22 cellular contexts compared by ENCODE assay signal in the genomic region with DNA sequence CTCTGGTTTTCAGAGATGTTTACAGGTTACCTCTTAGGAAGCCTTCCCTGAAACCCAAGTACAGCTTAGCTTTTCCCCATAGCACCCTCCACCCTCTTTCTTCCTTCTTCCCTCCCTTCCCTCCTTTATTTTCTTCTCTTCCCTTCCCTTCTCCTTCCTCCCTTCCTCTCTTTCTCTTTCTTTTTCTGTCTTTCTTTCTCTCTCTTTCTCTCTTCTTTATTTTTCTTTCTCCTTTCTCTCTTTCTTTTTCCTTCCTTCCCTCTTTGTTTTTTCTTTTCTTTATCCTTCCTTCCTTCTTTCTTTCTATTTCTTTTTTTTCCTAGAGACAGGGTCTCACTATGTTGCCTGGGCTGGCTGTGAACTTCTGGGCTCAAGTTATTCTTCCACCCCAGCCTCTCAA.
"Had no signal": no experiment of that assay in that cellular context is flagged by ENCODE, and none has a peak within 500 bp of the region (broad histone marks: within the 10 kb centered on the region; RNA-seq: fewer than 3 reads in every experiment).

No MANE protein-coding gene starts in this region.

- H3K27ac ChIP-seq: PC-9, RWPE1, SJCRH30 had no signal

- ATAC-seq: Panc1, Right ventricle myocardium inferior had no signal

- H3K9me3 ChIP-seq: MG63, SJCRH30, SK-N-SH had no signal

- H3K4me1 ChIP-seq: SJCRH30 had no signal

- H3K4me3 ChIP-seq: MG63, PC-9, SJCRH30 had no signal

- DNase-seq: Kasumi-1, MG63, NCI-H1048, NCI-H1092 treated with DMSO at 0.1 percent for 48 hours, NCI-H1436, NCI-H146, NCI-H1694, NCI-H187, NCI-H1930, NCI-H2029 treated with DMSO at 0.1 percent for 48 hours, NCI-H2227 treated with DMSO at 0.1 percent for 48 hours, NCI-H446, NCI-H524 treated with DMSO at 0.1 percent for 48 hours, NCI-H526 treated with DMSO at 0.1 percent for 48 hours, PC-9, SIG-M5, SJCRH30, SK-N-SH, SW 1271 had no signal

- H3K36me3 ChIP-seq: MG63, SJCRH30 had no signal
